ENCODE assay signal across 9 cellular contexts in the genomic region with DNA sequence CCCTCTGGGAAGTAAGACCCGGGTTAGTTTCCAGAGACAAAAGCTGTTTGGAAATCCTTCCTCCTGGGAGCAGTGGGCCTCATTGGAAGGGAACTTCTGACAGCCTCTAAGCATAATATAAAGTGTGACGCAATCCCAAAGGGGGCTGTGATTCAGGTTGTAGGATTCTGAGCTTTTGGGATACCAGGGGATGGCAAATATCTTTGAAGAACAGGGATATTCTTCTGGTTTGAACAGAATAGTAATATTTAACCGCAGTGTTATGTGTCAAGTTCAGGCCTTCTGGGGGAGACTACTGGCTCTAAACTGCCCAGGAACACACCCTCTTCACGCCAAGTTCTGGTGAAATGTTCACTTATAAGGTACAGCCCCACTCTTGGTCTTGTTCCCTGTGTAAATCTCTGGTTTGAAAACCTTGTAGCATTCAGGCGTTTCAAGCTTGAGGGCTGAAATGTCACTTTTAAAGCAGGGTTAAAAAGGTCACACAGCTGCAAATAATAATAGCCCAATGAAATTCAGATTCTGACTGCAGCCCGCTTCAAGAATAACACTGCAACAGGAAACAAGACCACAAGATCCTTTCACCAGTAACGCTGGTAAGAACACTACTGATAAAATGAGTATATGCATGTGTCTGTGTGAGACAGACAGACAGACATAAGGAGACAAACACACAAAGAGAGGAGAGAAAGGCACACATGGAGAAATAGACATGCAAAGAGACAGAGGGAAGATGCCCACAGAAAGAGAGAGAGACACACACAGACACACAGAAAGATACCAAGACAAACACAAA.
A peak's percentile ranks its signal among the peaks of the same experiment; 100 is the strongest.
DNase-seq lines count a peak whose midpoint lies in the region; ATAC-seq and TF ChIP-seq lines count a peak whose summit lies in the region.
"Had no signal": no experiment of that assay in that cellular context is flagged by ENCODE, and none has a peak within 500 bp of the region (broad histone marks: within the 10 kb centered on the region; RNA-seq: fewer than 3 reads in every experiment).

No MANE protein-coding gene starts in this region.

- POLR2A ChIA-PET in A673 (lab: Charles Lee; ENCODE audit: low non-redundant PET), result no interaction called here
- POLR2A ChIA-PET in CD4-positive, alpha-beta T cell (lab: Charles Lee), result no interaction called here
- POLR2A ChIA-PET in Caco-2 (lab: Charles Lee), result no interaction called here

- H3K9me3 Mint-ChIP-seq in HFFc6 (0 out of 2 replicates have a peak, but pooled peaks cover 4% of the 10 kb centered on the region), Caco-2 (ENCODE audit: unreplicated experiment) (no peaks in the 10 kb centered on the region)
- no peaks in the 10 kb centered on the region for H3K9me3 Mint-ChIP-seq in CD4-positive, alpha-beta T cell

- no peak overlapping the region for H3K27ac Mint-ChIP-seq in HFFc6
- H3K27ac Mint-ChIP-seq in CD4-positive, alpha-beta T cell, result no peak overlapping the region
- H3K27ac Mint-ChIP-seq in Caco-2 (ENCODE audit: unreplicated experiment), result no peak overlapping the region

- ATAC-seq in GM19351 (IDR thresholded peaks at IDR 0.05; ENCODE audit: unreplicated experiment), result peak; percentile 59
- ATAC-seq in HG03066 (IDR thresholded peaks at IDR 0.05; ENCODE audit: low read depth, unreplicated experiment), result peak; percentile 61
- ATAC-seq in CD4-positive, alpha-beta T cell (ENCODE audit: poor library complexity), result no peak

- H3K9me3 ChIP-seq in A673 (ENCODE audit: low read depth, low read length, poor library complexity, severe bottlenecking) (no peaks in the 10 kb centered on the region), Caco-2 (no peaks in the 10 kb centered on the region)
- H3K9me3 ChIP-seq in CD4-positive, alpha-beta T cell (ENCODE audit: control insufficient read depth, low read length), result no peaks in the 10 kb centered on the region

- H3K36me3 Mint-ChIP-seq in HFFc6 (ENCODE audit: low read depth), result no peaks in the 10 kb centered on the region
- H3K36me3 Mint-ChIP-seq in CD4-positive, alpha-beta T cell (ENCODE audit: low read depth), result no peaks in the 10 kb centered on the region
- H3K36me3 Mint-ChIP-seq in Caco-2 (ENCODE audit: insufficient read depth, unreplicated experiment), result peaks cover 7% of the 10 kb centered on the region

- DNase-seq in A673 (ENCODE audit: low spot score) (peak; percentile 14), brain microvascular endothelial cell (peak; percentile 69), HFFc6 (no peak), DMS114 treated with DMSO at 0.1 percent for 48 hours (lab: John Stamatoyannopoulos, UW; ENCODE audit: unreplicated experiment) (no peak), Caco-2 (no peak)
- DNase-seq in CD4-positive, alpha-beta T cell, result no peak
- DNase-seq: NCI-H1930 had no signal

- H3K4me1 Mint-ChIP-seq in HFFc6 (ENCODE audit: low read depth) (peaks cover 34% of the 10 kb centered on the region; the same call in 1 of the 2 replicates), Caco-2 (ENCODE audit: low read depth, unreplicated experiment) (peaks cover 21% of the 10 kb centered on the region)
- H3K4me1 Mint-ChIP-seq in CD4-positive, alpha-beta T cell (ENCODE audit: low read depth), result no peaks in the 10 kb centered on the region

- H3K4me1 ChIP-seq in A673 (ENCODE audit: insufficient read depth, low read length, poor library complexity, severe bottlenecking) (peaks cover 9% of the 10 kb centered on the region), Caco-2 (peaks cover 29% of the 10 kb centered on the region)

- H3K4me3 ChIP-seq in A673 (ENCODE audit: low read depth, low read length, poor library complexity, severe bottlenecking) (no peak overlapping the region), brain microvascular endothelial cell (ENCODE audit: low read depth, low read length) (no peak overlapping the region), Caco-2 (ENCODE audit: low read depth, low read length) (no peak overlapping the region)

- H3K36me3 ChIP-seq in A673 (ENCODE audit: insufficient read depth, low read length, poor library complexity, severe bottlenecking) (no peaks in the 10 kb centered on the region), brain microvascular endothelial cell (replicated peaks) (no peaks in the 10 kb centered on the region), Caco-2 (ENCODE audit: control insufficient read depth, insufficient read depth, low read length) (no peaks in the 10 kb centered on the region)

- CTCF ChIA-PET in A673 (lab: Charles Lee), result no interaction called here
- CTCF ChIA-PET in CD4-positive, alpha-beta T cell (lab: Charles Lee), result no interaction called here
- CTCF ChIA-PET in Caco-2 (lab: Charles Lee), result no interaction called here

- H3K27me3 Mint-ChIP-seq in HFFc6 (ENCODE audit: insufficient read depth) (peaks cover 8% of the 10 kb centered on the region; the same call in 1 of the 2 replicates), Caco-2 (ENCODE audit: insufficient read depth, unreplicated experiment) (no peaks in the 10 kb centered on the region)
- H3K27me3 Mint-ChIP-seq in CD4-positive, alpha-beta T cell, result peaks cover 22% of the 10 kb centered on the region

- no TSS peak for BruUV-seq in A673 (replicated peaks; lab: Mats Ljungman, UMichigan)
- no TSS peak for BruUV-seq in Caco-2 (replicated peaks; lab: Mats Ljungman, UMichigan)

- in situ Hi-C loops in brain microvascular endothelial cell (cut with HindIII; ENCODE audit: low pct_ligation_motif_present, low sequenced_read_pairs), result no loop called here

- TF ChIP-seq CTCF in A673 (conservative IDR thresholded peaks at IDR 0.05; ENCODE audit: low read depth, low read length) (no peak), brain microvascular endothelial cell (IDR thresholded peaks at IDR 0.05; ENCODE audit: low read depth, low read length, missing control alignments) (no peak), HFFc6 (IDR thresholded peaks at IDR 0.05) (no peak), Caco-2 (IDR thresholded peaks at IDR 0.05; ENCODE audit: insufficient read depth in 1 of 2, low read depth in 1 of 2, low read length in 1 of 2, severe bottlenecking in 1 of 2, unreplicated experiment in 1 of 2) (no peak)
- TF ChIP-seq CTCF in CD4-positive, alpha-beta T cell (IDR thresholded peaks at IDR 0.05), result no peak

- no peak overlapping the region for H3K4me3 Mint-ChIP-seq in HFFc6
- no peak overlapping the region for H3K4me3 Mint-ChIP-seq in CD4-positive, alpha-beta T cell
- H3K4me3 Mint-ChIP-seq in Caco-2 (ENCODE audit: unreplicated experiment), result no peak overlapping the region

- H3K27me3 ChIP-seq in A673 (replicated peaks; ENCODE audit: insufficient read depth, low read depth, low read length, poor library complexity) (no peaks in the 10 kb centered on the region), brain microvascular endothelial cell (replicated peaks) (no peaks in the 10 kb centered on the region), Caco-2 (replicated peaks; ENCODE audit: control insufficient read depth, insufficient read depth, low read length) (no peaks in the 10 kb centered on the region)
- peaks cover 5% of the 10 kb centered on the region for H3K27me3 ChIP-seq in CD4-positive, alpha-beta T cell (ENCODE audit: control insufficient read depth, insufficient read depth, low read length)

- intact Hi-C loops in A673 (cut with micrococcal nuclease; ENCODE audit: unreplicated experiment) (no loop called here), Caco-2 (cut with micrococcal nuclease; ENCODE audit: unreplicated experiment) (no loop called here)
- intact Hi-C loops in CD4-positive, alpha-beta T cell (cut with DNase I, micrococcal nuclease), result no loop called here

- H3K27ac ChIP-seq in A673 (ENCODE audit: low read depth, low read length, poor library complexity, severe bottlenecking) (no peak overlapping the region), brain microvascular endothelial cell (peak overlapping the region; percentile 13)
- H3K27ac ChIP-seq in CD4-positive, alpha-beta T cell (ENCODE audit: low read depth, low read length), result no peak overlapping the region

Comparison
In these comparisons a context has a peak if more than half of its experiments do, and no peak if none do; other contexts are left out.
1. DNase-seq: peak in A673 (single experiment) and brain microvascular endothelial cell (single experiment); none in HFFc6 (single experiment), CD4-positive, alpha-beta T cell (0 of 10), DMS114 treated with DMSO at 0.1 percent for 48 hours (single experiment) and Caco-2 (0 of 2).